Comparison of ENCODE assay signal across 9 cellular contexts in genomic region chr13:33229446-33230177, GRCh38. TPM values are rescaled to one million over a fixed set of nuclear protein-coding genes. Genes with fewer than 3 reads are reported as not detected.
A peak's percentile ranks its signal among the peaks of the same experiment; 100 is the strongest.
DNase-seq lines count a peak whose midpoint lies in the region; ATAC-seq and TF ChIP-seq lines count a peak whose summit lies in the region.
"Had no signal": no experiment of that assay in that cellular context is flagged by ENCODE, and none has a peak within 500 bp of the region (broad histone marks: within the 10 kb centered on the region; RNA-seq: fewer than 3 reads in every experiment).

No MANE protein-coding gene starts in this region.

- no peaks in the 10 kb centered on the region for H3K36me3 Mint-ChIP-seq in Calu3 (ENCODE audit: insufficient read depth, unreplicated experiment)
- H3K36me3 Mint-ChIP-seq in activated T-helper 17 cell treated with anti-CD3 and anti-CD28 coated beads, Interleukin-2, amount 50 U/mL, for 72 hours (ENCODE audit: low read depth): no peaks in the 10 kb centered on the region

- peak overlapping the region; percentile 39 for H3K4me3 Mint-ChIP-seq in Calu3 (ENCODE audit: low read depth, unreplicated experiment)
- H3K4me3 Mint-ChIP-seq in activated T-helper 17 cell treated with anti-CD3 and anti-CD28 coated beads, Interleukin-2, amount 50 U/mL, for 72 hours: no peak overlapping the region
- H3K4me3 Mint-ChIP-seq: naive B cell had no signal

- H3K27ac ChIP-seq in left ventricle myocardium inferior (replicated peaks): peak overlapping the region; percentile 84

- peaks cover 6% of the 10 kb centered on the region for H3K9me3 Mint-ChIP-seq in Calu3 (ENCODE audit: low read depth, unreplicated experiment)
- H3K9me3 Mint-ChIP-seq in activated T-helper 17 cell treated with anti-CD3 and anti-CD28 coated beads, Interleukin-2, amount 50 U/mL, for 72 hours: peaks cover 10% of the 10 kb centered on the region

- H3K27me3 Mint-ChIP-seq in Calu3 (ENCODE audit: unreplicated experiment): no peaks in the 10 kb centered on the region
- H3K27me3 Mint-ChIP-seq in activated T-helper 17 cell treated with anti-CD3 and anti-CD28 coated beads, Interleukin-2, amount 50 U/mL, for 72 hours: peaks cover 4% of the 10 kb centered on the region

- peaks cover 12% of the 10 kb centered on the region for H3K9me3 ChIP-seq in left ventricle myocardium inferior (replicated peaks)

- CTCF ChIA-PET in Calu3 (lab: Charles Lee): interaction anchor here (0.6 to 1.7 kb wide), 2 partner anchors 12 to 26 kb away, joined by 3 to 4 read pairs; no protein-coding TSS in a partner anchor

- no TSS peak for BruUV-seq in Calu3 (replicated peaks; lab: Mats Ljungman, UMichigan)

- intact Hi-C loops in Calu3 (cut with micrococcal nuclease; ENCODE audit: unreplicated experiment): loop anchor here (1.0 to 10.0 kb wide), 3 partner anchors 255 to 495 kb away; no protein-coding TSS in a partner anchor
- intact Hi-C loops in left ventricle myocardium inferior (cut with micrococcal nuclease): loop anchor here (5.0 to 10.0 kb wide), 2 partner anchors 55 to 308 kb away; partner anchors contain the start of gene STARD13

- H3K4me1 ChIP-seq in left ventricle myocardium inferior: peaks cover 95% of the 10 kb centered on the region

- TF ChIP-seq CTCF in Calu3 (IDR thresholded peaks at IDR 0.05; ENCODE audit: unreplicated experiment): no peak
- no peak for TF ChIP-seq CTCF in left ventricle myocardium inferior (IDR thresholded peaks at IDR 0.05; ENCODE audit: borderline replicate concordance)

- H3K27me3 ChIP-seq in left ventricle myocardium inferior (ENCODE audit: low read depth): no peaks in the 10 kb centered on the region

- ATAC-seq in activated T-helper 17 cell treated with anti-CD3 and anti-CD28 coated beads, Interleukin-2, amount 50 U/mL, for 72 hours (replicated peaks): no peak
- ATAC-seq in GM18502 (IDR thresholded peaks at IDR 0.05; ENCODE audit: poor library complexity, unreplicated experiment): no peak
- ATAC-seq in HG02973 (IDR thresholded peaks at IDR 0.05; ENCODE audit: unreplicated experiment): no peak
- no peak for ATAC-seq in GM18519 (IDR thresholded peaks at IDR 0.05; ENCODE audit: low FRiP score, unreplicated experiment)

- H3K36me3 ChIP-seq in left ventricle myocardium inferior: peaks cover 9% of the 10 kb centered on the region

- H3K4me1 Mint-ChIP-seq in Calu3 (ENCODE audit: low read depth, unreplicated experiment): peaks cover 25% of the 10 kb centered on the region
- no peaks in the 10 kb centered on the region for H3K4me1 Mint-ChIP-seq in activated T-helper 17 cell treated with anti-CD3 and anti-CD28 coated beads, Interleukin-2, amount 50 U/mL, for 72 hours

- peak overlapping the region; percentile 67 for H3K27ac Mint-ChIP-seq in Calu3 (ENCODE audit: unreplicated experiment)
- H3K27ac Mint-ChIP-seq in activated T-helper 17 cell treated with anti-CD3 and anti-CD28 coated beads, Interleukin-2, amount 50 U/mL, for 72 hours: peak overlapping the region; percentile 47
- H3K27ac Mint-ChIP-seq: naive B cell had no signal

- peak overlapping the region; percentile 16 for H3K4me3 ChIP-seq in left ventricle myocardium inferior

- no peak for DNase-seq in Calu3
- DNase-seq in left ventricle myocardium inferior: no peak
- DNase-seq in renal cortical epithelial cell (ENCODE audit: low read depth): peak; percentile 45
- DNase-seq in T-helper 2 cell: no peak
- DNase-seq: naive B cell had no signal

RNA-seq across cellular contexts. Expression of gene STARD13, which starts 55.9 kb away (rescaled TPM):
- total RNA-seq in Calu3 (2022): 8.6 and 11.3 TPM in 2 replicates
- total RNA-seq in activated T-helper 17 cell treated with anti-CD3 and anti-CD28 coated beads, Interleukin-2, amount 50 U/mL, for 72 hours: 1 to 10 TPM; 1.1 to 2.3 TPM
- 29.9 TPM for total RNA-seq in left ventricle myocardium inferior
- total RNA-seq in renal cortical epithelial cell: 11.6 and 53.2 TPM in 2 replicates
